15 cellular contexts compared by ENCODE assay signal in genomic region chr4:127364397-127364796, GRCh38.
DNase-seq lines count a peak whose midpoint lies in the region; ATAC-seq and TF ChIP-seq lines count a peak whose summit lies in the region.
"Had no signal": no experiment of that assay in that cellular context is flagged by ENCODE, and none has a peak within 500 bp of the region (broad histone marks: within the 10 kb centered on the region; RNA-seq: fewer than 3 reads in every experiment).

No MANE protein-coding gene starts in this region.

- no peak overlapping the region for H4K8ac ChIP-seq in mesenchymal stem cell (ENCODE audit: low read length)

- ATAC-seq in HG03571 (IDR thresholded peaks at IDR 0.05; ENCODE audit: unreplicated experiment) = no peak
- no peak for ATAC-seq in HG02759 (IDR thresholded peaks at IDR 0.05; ENCODE audit: unreplicated experiment)

- WGBS in mesenchymal stem cell = 91% methylated on average over 3 of the region's 3 CpGs

- H3K4me1 ChIP-seq in mesenchymal stem cell (ENCODE audit: control insufficient read depth, insufficient read depth, low read depth, low read length) = peaks cover 5% of the 10 kb centered on the region
- H3K4me1 ChIP-seq: BLaER1 had no signal

- DNase-seq in Calu3 = peak; percentile 2
- peak; percentile 9 for DNase-seq in NB4 (ENCODE audit: low read depth)
- no peak for DNase-seq in mesenchymal stem cell
- no peak for DNase-seq in NCI-H2171 treated with DMSO at 0.1 percent for 48 hours (lab: John Stamatoyannopoulos, UW)
- DNase-seq: AML-193; CD4-positive, alpha-beta memory T cell; DMS79 treated with DMSO at 0.1 percent for 48 hours; GF-D8; GOT3; H9 had no signal

- no peak for TF ChIP-seq CTCF in Calu3 (IDR thresholded peaks at IDR 0.05; ENCODE audit: unreplicated experiment)
- TF ChIP-seq CTCF in NB4 (IDR thresholded peaks at IDR 0.05; ENCODE audit: low read depth, low read length) = no peak

- H2AFZ ChIP-seq in mesenchymal stem cell (ENCODE audit: low read depth, low read length) = no peak overlapping the region

- intact Hi-C loops in Calu3 (cut with micrococcal nuclease; ENCODE audit: unreplicated experiment) = no loop called here

- peak overlapping the region; percentile 47 for H2AK5ac ChIP-seq in mesenchymal stem cell (ENCODE audit: low read length, severe bottlenecking)

- H2BK120ac ChIP-seq in mesenchymal stem cell (ENCODE audit: low read depth, low read length) = no peak overlapping the region

- H2BK12ac ChIP-seq in mesenchymal stem cell (ENCODE audit: low read length in 2 of 2) = no peak overlapping the region

- H3K27ac ChIP-seq in mesenchymal stem cell (ENCODE audit: low read length, poor library complexity, severe bottlenecking) = no peak overlapping the region
- H3K27ac ChIP-seq: BLaER1, HL-60 had no signal

- no peak overlapping the region for H3K4me2 ChIP-seq in mesenchymal stem cell (ENCODE audit: low read length, poor library complexity, severe bottlenecking)
- H3K4me2 ChIP-seq: BLaER1 had no signal

- H2BK5ac ChIP-seq in mesenchymal stem cell (ENCODE audit: low read depth, low read length, poor library complexity, severe bottlenecking) = no peak overlapping the region

- no peak overlapping the region for H3K9ac ChIP-seq in mesenchymal stem cell (ENCODE audit: low read length)
- H3K9ac ChIP-seq: BLaER1 had no signal

- no peak overlapping the region for H3K4me3 Mint-ChIP-seq in Calu3 (ENCODE audit: low read depth, unreplicated experiment)
- H3K4me3 Mint-ChIP-seq: CD14-positive monocyte; CD4-positive, alpha-beta memory T cell; H9 had no signal

- H3K9me3 Mint-ChIP-seq in Calu3 (ENCODE audit: low read depth, unreplicated experiment) = no peaks in the 10 kb centered on the region

- H3K14ac ChIP-seq in mesenchymal stem cell (ENCODE audit: low read length in 2 of 2) = no peak overlapping the region

- no peak overlapping the region for H3K4ac ChIP-seq in mesenchymal stem cell (ENCODE audit: low read depth in 1 of 2, low read length in 2 of 2)

- H3K18ac ChIP-seq in mesenchymal stem cell (ENCODE audit: low read depth in 1 of 2, low read length in 2 of 2) = no peak overlapping the region

- H4K91ac ChIP-seq in mesenchymal stem cell (ENCODE audit: low read length) = no peak overlapping the region

- H2BK15ac ChIP-seq in mesenchymal stem cell (ENCODE audit: low read depth, poor library complexity, severe bottlenecking) = no peak overlapping the region

- CTCF ChIA-PET in Calu3 (lab: Charles Lee) = no interaction called here

- no peaks in the 10 kb centered on the region for H3K27me3 Mint-ChIP-seq in Calu3 (ENCODE audit: unreplicated experiment)
- H3K27me3 Mint-ChIP-seq: CD4-positive, alpha-beta memory T cell had no signal

- H3K27ac Mint-ChIP-seq in Calu3 (ENCODE audit: unreplicated experiment) = peak overlapping the region; percentile 4
- H3K27ac Mint-ChIP-seq: CD14-positive monocyte; CD4-positive, alpha-beta memory T cell had no signal

- no peak overlapping the region for H3K23ac ChIP-seq in mesenchymal stem cell (ENCODE audit: low read length in 2 of 2)

- H3K4me3 ChIP-seq in NB4 (ENCODE audit: low read depth, low read length) (no peak overlapping the region), mesenchymal stem cell (ENCODE audit: insufficient read depth in 1 of 2, low read depth in 1 of 2, low read length in 2 of 2) (no peak overlapping the region)
- H3K4me3 ChIP-seq: BLaER1 had no signal

- no peaks in the 10 kb centered on the region for H3K36me3 ChIP-seq in mesenchymal stem cell (ENCODE audit: control insufficient read depth in 1 of 2, insufficient read depth in 2 of 2, low read depth in 1 of 2, low read length in 2 of 2)
- H3K36me3 ChIP-seq: BLaER1 had no signal

- peaks cover 6% of the 10 kb centered on the region for H3K9me3 ChIP-seq in mesenchymal stem cell (ENCODE audit: control insufficient read depth, low read length)
- H3K9me3 ChIP-seq: BLaER1 had no signal

- TF ChIP-seq POLR2A in NB4 (IDR thresholded peaks at IDR 0.05; ENCODE audit: extremely low read depth, insufficient read length) = no peak

- no peaks in the 10 kb centered on the region for H3K27me3 ChIP-seq in mesenchymal stem cell (ENCODE audit: control insufficient read depth in 1 of 2, insufficient read depth in 1 of 2, low read length in 2 of 2)
- H3K27me3 ChIP-seq: BLaER1 had no signal

- H3K36me3 Mint-ChIP-seq in Calu3 (ENCODE audit: insufficient read depth, unreplicated experiment) = no peaks in the 10 kb centered on the region
- H3K36me3 Mint-ChIP-seq: CD14-positive monocyte; CD4-positive, alpha-beta memory T cell had no signal

- no peaks in the 10 kb centered on the region for H3K79me1 ChIP-seq in mesenchymal stem cell (replicated peaks; ENCODE audit: low read length, poor library complexity, severe bottlenecking)

- H3K4me1 Mint-ChIP-seq in Calu3 (ENCODE audit: low read depth, unreplicated experiment) = peaks cover 22% of the 10 kb centered on the region
- H3K4me1 Mint-ChIP-seq: CD14-positive monocyte; CD4-positive, alpha-beta memory T cell had no signal

- no TSS peak for BruUV-seq in Calu3 (replicated peaks; lab: Mats Ljungman, UMichigan)

Comparison
In these comparisons a context has a peak if more than half of its experiments do, and no peak if none do; other contexts are left out.
1. DNase-seq: peak in Calu3 (single experiment) and NB4 (single experiment); none in mesenchymal stem cell (single experiment) and NCI-H2171 treated with DMSO at 0.1 percent for 48 hours (single experiment).